ENCODE assay signal across 16 cellular contexts in genomic region chr1:73034255-73034654, GRCh38.
"Had no signal": no experiment of that assay in that cellular context is flagged by ENCODE, and none has a peak within 500 bp of the region (broad histone marks: within the 10 kb centered on the region; RNA-seq: fewer than 3 reads in every experiment).

No MANE protein-coding gene starts in this region.

- DNase-seq: cortex of kidney; dorsolateral prefrontal cortex; effector CD8-positive, alpha-beta T cell; heart right ventricle; hypothalamus; kidney glomerular epithelial cell; naive thymus-derived CD4-positive, alpha-beta T cell; nephron progenitor cell; nucleus accumbens; ovary; small intestine; stimulated activated CD4-positive, alpha-beta T cell treated with anti-CD3 and anti-CD28 coated beads, Interleukin-12 subunit alpha, Interleukin-12 subunit beta, amount 100 ng/mL, for 4 hours; stimulated activated CD4-positive, alpha-beta T cell treated with anti-CD3 and anti-CD28 coated beads, Interleukin-2, amount 100 ng/mL, for 48 hours; stimulated activated naive CD4-positive, alpha-beta T cell treated with Interleukin-2 at 50 U/mL for 16 hours; trophoblast cell had no signal

- H3K4me1 Mint-ChIP-seq: naive thymus-derived CD4-positive, alpha-beta T cell; nephron progenitor cell had no signal

- H3K9me3 ChIP-seq: heart right ventricle, ovary, right atrium auricular region had no signal

- H3K4me1 ChIP-seq: heart right ventricle, right atrium auricular region had no signal

- H3K36me3 ChIP-seq: heart right ventricle, ovary, right atrium auricular region had no signal

- H3K27ac Mint-ChIP-seq: naive thymus-derived CD4-positive, alpha-beta T cell; nephron progenitor cell had no signal

- H3K27me3 ChIP-seq: dorsolateral prefrontal cortex, heart right ventricle, ovary, right atrium auricular region had no signal

- H3K27me3 Mint-ChIP-seq: naive thymus-derived CD4-positive, alpha-beta T cell had no signal

- H3K4me3 ChIP-seq: dorsolateral prefrontal cortex, heart right ventricle, ovary, right atrium auricular region had no signal

- H3K4me3 Mint-ChIP-seq: naive thymus-derived CD4-positive, alpha-beta T cell; nephron progenitor cell had no signal

- H3K36me3 Mint-ChIP-seq: naive thymus-derived CD4-positive, alpha-beta T cell had no signal

- H3K9me3 Mint-ChIP-seq: nephron progenitor cell had no signal

- H3K27ac ChIP-seq: dorsolateral prefrontal cortex, heart right ventricle, ovary, right atrium auricular region had no signal
